24 cellular contexts compared by ENCODE assay signal in the genomic region with DNA sequence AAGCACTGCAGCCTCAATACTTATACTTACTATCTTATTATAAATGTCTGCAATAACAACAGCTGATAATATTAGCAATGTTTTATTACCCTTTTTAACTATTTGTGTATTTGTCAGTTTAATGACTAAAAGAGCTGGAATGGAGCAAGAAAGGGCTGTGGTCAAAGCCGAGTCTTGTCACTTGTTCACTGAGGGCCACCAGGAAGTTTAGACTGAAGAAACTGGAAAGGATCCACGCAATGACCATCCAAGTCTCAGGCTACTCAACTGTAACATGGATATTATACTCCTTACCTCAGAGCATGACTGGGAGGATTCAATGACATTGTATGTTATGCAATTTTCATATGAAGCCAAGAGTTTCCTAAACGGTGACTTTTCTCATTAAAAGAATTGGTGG.
DNase-seq lines count a peak whose midpoint lies in the region; ATAC-seq, FAIRE-seq and TF ChIP-seq lines count a peak whose summit lies in the region.
"Had no signal": no experiment of that assay in that cellular context is flagged by ENCODE, and none has a peak within 500 bp of the region (broad histone marks: within the 10 kb centered on the region; RNA-seq: fewer than 3 reads in every experiment).

No MANE protein-coding gene starts in this region.

- no peak overlapping the region for H3K4ac ChIP-seq in IMR-90 (ENCODE audit: low read depth, low read length)

- TF ChIP-seq EP300 in A549 (IDR thresholded peaks at IDR 0.05) = no peak

- H3K4me1 Mint-ChIP-seq in CD14-positive monocyte = no peaks in the 10 kb centered on the region
- H3K4me1 Mint-ChIP-seq: B cell, GM23338 had no signal

- H3K4me2 ChIP-seq in A549 (no peak overlapping the region), IMR-90 (ENCODE audit: low read depth, low read length) (no peak overlapping the region), PC-9 (no peak overlapping the region)
- H3K4me2 ChIP-seq: GM23338, KMS-11 had no signal

- TF ChIP-seq CTCF in A549 (IDR thresholded peaks at IDR 0.05) = no peak
- no peak for TF ChIP-seq CTCF in IMR-90 (conservative IDR thresholded peaks at IDR 0.05; ENCODE audit: low read depth, low read length)
- TF ChIP-seq CTCF in CD14-positive monocyte (IDR thresholded peaks at IDR 0.05) = no peak
- no peak for TF ChIP-seq CTCF in PC-9 (conservative IDR thresholded peaks at IDR 0.05)

- WGBS in A549 (ENCODE audit: missing lambda C conversion rate) = 82% methylated on average over 3 of the region's 3 CpGs
- no CpG with 5 or more reads among the region's 3 CpGs for WGBS in IMR-90 (ENCODE audit: extremely low coverage in 2 of 2, insufficient read length in 1 of 2), 2 experiments

- dilution Hi-C loops in IMR-90 (cut with HindIII; ENCODE audit: low sequenced_read_pairs, unreplicated experiment) = no loop called here

- H4K5ac ChIP-seq in IMR-90 (ENCODE audit: low read depth, low read length) = no peak overlapping the region

- H2BK120ac ChIP-seq in IMR-90 (ENCODE audit: low read depth, low read length) = no peak overlapping the region

- H3K18ac ChIP-seq in IMR-90 (ENCODE audit: low read depth, low read length) = no peak overlapping the region

- H2BK20ac ChIP-seq in IMR-90 (ENCODE audit: low read depth, low read length) = no peak overlapping the region

- H2AFZ ChIP-seq in IMR-90 (replicated peaks; ENCODE audit: low read length, poor library complexity) (no peak overlapping the region), PC-9 (no peak overlapping the region)
- H2AFZ ChIP-seq: GM23338 had no signal

- peaks cover 12% of the 10 kb centered on the region; the same call in 1 of the 2 replicates for H3F3A ChIP-seq in PC-9 (ENCODE audit: insufficient read depth, low read depth)

- no peak overlapping the region for H2BK5ac ChIP-seq in IMR-90 (ENCODE audit: low read depth, low read length, poor library complexity, severe bottlenecking)

- no peak overlapping the region for H4K91ac ChIP-seq in IMR-90 (ENCODE audit: insufficient read depth, low read depth, low read length)

- H2BK15ac ChIP-seq in IMR-90 (ENCODE audit: low read depth, low read length) = no peak overlapping the region

- peaks cover 8% of the 10 kb centered on the region in 2 experiments for H3K79me1 ChIP-seq in IMR-90 (ENCODE audit: low read depth in 1 of 2, low read length in 2 of 2)

- TF ChIP-seq RAD21 in A549 (conservative IDR thresholded peaks at IDR 0.05 in 1 of 2, IDR thresholded peaks at IDR 0.05 in 1 of 2) = no peak
- no peak for TF ChIP-seq RAD21 in IMR-90 (IDR thresholded peaks at IDR 0.05; ENCODE audit: low read length)

- H3K36me3 ChIP-seq in IMR-90 (ENCODE audit: control insufficient read depth, insufficient read depth, low read length) = peaks cover 42% of the 10 kb centered on the region
- H3K36me3 ChIP-seq in PC-9 (ENCODE audit: low read depth) = peaks cover 18% of the 10 kb centered on the region

- H3K36me3 Mint-ChIP-seq in CD14-positive monocyte = no peaks in the 10 kb centered on the region
- H3K36me3 Mint-ChIP-seq: CD4-positive, CD25-positive, alpha-beta regulatory T cell had no signal

- CTCF ChIA-PET in A549 (lab: Yijun Ruan, JAX) = interaction anchor here (0.9 kb wide), 1 partner anchor 15 kb away, joined by 4 read pairs; no protein-coding TSS in a partner anchor
- CTCF ChIA-PET in IMR-90 (lab: Yijun Ruan, JAX) = interaction anchor here (1.1 kb wide), 1 partner anchor 14 kb away, joined by 5 read pairs; no protein-coding TSS in a partner anchor
- CTCF ChIA-PET in PC-9 (lab: Charles Lee) = no interaction called here

- H3K27me3 Mint-ChIP-seq in CD14-positive monocyte (ENCODE audit: low read depth in 3 of 3) = peaks cover 2 to 11% (median 3%) of the 10 kb centered on the region in 3 donors

- peaks cover 0 to 3% (median 0%) of the 10 kb centered on the region in 7 donors for H3K9me3 Mint-ChIP-seq in CD14-positive monocyte
- H3K9me3 Mint-ChIP-seq: CD4-positive, CD25-positive, alpha-beta regulatory T cell; GM23338 had no signal

- H3K56ac ChIP-seq in IMR-90 (ENCODE audit: extremely low read depth, insufficient read depth, low read length) = no peak overlapping the region

- peak overlapping the region; percentile 4 to 58; a peak in 4 of 6 replicates for H3K27ac ChIP-seq in A549
- H3K27ac ChIP-seq in IMR-90 (ENCODE audit: insufficient read depth, low read length) = no peak overlapping the region
- H3K27ac ChIP-seq in caudate nucleus (ENCODE audit: low read depth, low read length) = no peak overlapping the region
- H3K27ac ChIP-seq in PC-9 = no peak overlapping the region
- H3K27ac ChIP-seq: 22Rv1, KMS-11 had no signal

- intact Hi-C loops in IMR-90 (cut with micrococcal nuclease) (no loop called here), CD14-positive monocyte (cut with micrococcal nuclease) (no loop called here), PC-9 (cut with micrococcal nuclease; ENCODE audit: unreplicated experiment) (no loop called here)

- H2AK5ac ChIP-seq in IMR-90 (ENCODE audit: low read depth, low read length) = no peak overlapping the region

- no peak overlapping the region for H3K27ac Mint-ChIP-seq in CD14-positive monocyte
- H3K27ac Mint-ChIP-seq: B cell; CD4-positive, CD25-positive, alpha-beta regulatory T cell; GM23338 had no signal

- in situ Hi-C loops in IMR-90 (cut with MboI; ENCODE audit: low sequenced_read_pairs) = no loop called here

- H3K9ac ChIP-seq in IMR-90 (ENCODE audit: low read depth, low read length) = no peak overlapping the region
- H3K9ac ChIP-seq: KMS-11 had no signal

- H3K14ac ChIP-seq in IMR-90 (replicated peaks; ENCODE audit: low read depth, low read length) = no peak overlapping the region

- DNase-seq in A549 (ENCODE audit: low read depth in 1 of 2, low spot score in 1 of 2) (no peak), IMR-90 (peak; percentile 32), RPMI7951 (ENCODE audit: low read depth) (peak; percentile 20), kidney tubule cell (ENCODE audit: low spot score) (peak; percentile 84), CD14-positive monocyte (ENCODE audit: low spot score) (no peak), caudate nucleus (lab: John Stamatoyannopoulos, UW) (no peak), PC-9 (no peak), RKO (ENCODE audit: low spot score) (no peak)
- DNase-seq: CD4-positive, CD25-positive, alpha-beta regulatory T cell; COR-L47; HCEC 1CT; MG63; NCI-H1092; NCI-H1436 treated with DMSO at 0.1 percent for 48 hours; NCI-H2081; NCI-H2171 treated with DMSO at 0.1 percent for 48 hours; NCI-H748 treated with DMSO at 0.1 percent for 48 hours; NK-92 treated with Interleukin-12 subunit alpha and Interleukin-12 subunit beta, amount 100 ng/mL, for 24 hours had no signal

- peaks cover 4% of the 10 kb centered on the region for H3K9me1 ChIP-seq in IMR-90 (ENCODE audit: insufficient read depth, low read length)

- no peaks in the 10 kb centered on the region for H3K9me2 ChIP-seq in PC-9 (ENCODE audit: insufficient read depth)

- BruUV-seq in IMR-90 (replicated peaks; lab: Mats Ljungman, UMichigan) (no TSS peak), PC-9 (replicated peaks; lab: Mats Ljungman, UMichigan) (no TSS peak)

- no peak overlapping the region for H2AK9ac ChIP-seq in IMR-90 (replicated peaks; ENCODE audit: low read depth, low read length, poor library complexity)

- no peaks in the 10 kb centered on the region for H3K9me3 ChIP-seq in A549
- no peaks in the 10 kb centered on the region for H3K9me3 ChIP-seq in IMR-90 (ENCODE audit: control insufficient read depth, insufficient read depth, low read length)
- no peaks in the 10 kb centered on the region for H3K9me3 ChIP-seq in PC-9 (ENCODE audit: insufficient read depth, low read depth)
- H3K9me3 ChIP-seq: MG63 had no signal

- H3K4me1 ChIP-seq in A549 (peaks cover 48% of the 10 kb centered on the region), IMR-90 (ENCODE audit: control insufficient read depth, insufficient read depth, low read length) (peaks cover 4% of the 10 kb centered on the region), PC-9 (replicated peaks; ENCODE audit: insufficient read depth) (peaks cover 14% of the 10 kb centered on the region)

- H4K20me1 ChIP-seq in IMR-90 (ENCODE audit: insufficient read depth, low read length) = no peaks in the 10 kb centered on the region; the same call in 1 of the 2 replicates
- H4K20me1 ChIP-seq in PC-9 (ENCODE audit: insufficient read depth) = no peaks in the 10 kb centered on the region

- no peak for ATAC-seq in A549
- ATAC-seq in IMR-90 (ENCODE audit: low read depth) = no peak
- ATAC-seq: GM12878, GM23338 had no signal

- no peak overlapping the region for H3K4me3 Mint-ChIP-seq in CD14-positive monocyte
- H3K4me3 Mint-ChIP-seq: B cell; CD4-positive, CD25-positive, alpha-beta regulatory T cell; GM23338 had no signal

- H3K4me3 ChIP-seq in A549 (no peak overlapping the region), IMR-90 (ENCODE audit: insufficient read depth, low read depth, low read length) (no peak overlapping the region), PC-9 (no peak overlapping the region)
- H3K4me3 ChIP-seq: GM12878, GM23338, MG63 had no signal

- H3K23ac ChIP-seq in IMR-90 (ENCODE audit: low read depth, low read length) = no peak overlapping the region

- FAIRE-seq in A549 (lab: Jason Lieb, UNC) = peak; percentile 78
- FAIRE-seq: GM12878, GM19239 had no signal

- H3K27me3 ChIP-seq in IMR-90 (ENCODE audit: control insufficient read depth, insufficient read depth, low read length) (no peaks in the 10 kb centered on the region), PC-9 (ENCODE audit: insufficient read depth, low read depth) (no peaks in the 10 kb centered on the region)
- H3K27me3 ChIP-seq: MG63 had no signal

- POLR2A ChIA-PET in A549 (lab: Yijun Ruan, JAX) (interaction anchor here (0.7 kb wide), 1 partner anchor 10 kb away, joined by 4 read pairs; no protein-coding TSS in a partner anchor), IMR-90 (lab: Charles Lee; ENCODE audit: unreplicated experiment) (no interaction called here), PC-9 (lab: Charles Lee; ENCODE audit: unreplicated experiment) (no interaction called here)

- no peak overlapping the region for H4K8ac ChIP-seq in IMR-90 (ENCODE audit: low read depth in 2 of 2, low read length in 2 of 2)

- 0 out of 2 replicates have a peak, but pooled peaks cover 3% of the 10 kb centered on the region for H3K79me2 ChIP-seq in PC-9 (ENCODE audit: low read depth)

- TF ChIP-seq POLR2A in A549 (IDR thresholded peaks at IDR 0.05; ENCODE audit: low read length) = no peak
- TF ChIP-seq POLR2A in IMR-90 (IDR thresholded peaks at IDR 0.05; ENCODE audit: low read depth, low read length) = no peak

TF ChIP-seq in A549, 52 proteins besides CTCF, POLR2A, EP300 and RAD21:
- TF ChIP-seq PHF8 (IDR thresholded peaks at IDR 0.05; ENCODE audit: borderline replicate concordance, low read depth) = no peak
- no peak for TF ChIP-seq KDM5A (IDR thresholded peaks at IDR 0.05)
- TF ChIP-seq ZNF302 (CRISPR knock-in tag; IDR thresholded peaks at IDR 0.05) = no peak
- TF ChIP-seq CBX8 (IDR thresholded peaks at IDR 0.05) = no peak

TF ChIP-seq in IMR-90, 13 proteins besides CTCF, POLR2A, EP300 and RAD21:
- TF ChIP-seq MXI1 (IDR thresholded peaks at IDR 0.05; ENCODE audit: borderline replicate concordance, low read depth, low read length) = no peak
- peak; percentile 22; the same call in 1 of the 2 replicates for TF ChIP-seq CEBPB (IDR thresholded peaks at IDR 0.05; ENCODE audit: low read depth, low read length)

Comparison
In these comparisons a context has a peak if more than half of its experiments do, and no peak if none do; other contexts are left out.
1. DNase-seq: peak in IMR-90 (single experiment), RPMI7951 (single experiment) and kidney tubule cell (single experiment); none in A549 (0 of 2), CD14-positive monocyte (single experiment), caudate nucleus (0 of 61), PC-9 (0 of 2) and RKO (single experiment).
2. H3K27ac ChIP-seq: peak in A549 (2 of 2); none in IMR-90 (single experiment), caudate nucleus (single experiment) and PC-9 (single experiment).